ENCODE assay signal across 23 cellular contexts in genomic region chr12:12845794-12846243, GRCh38. TPM values are rescaled to one million over a fixed set of nuclear protein-coding genes. Genes with fewer than 3 reads are reported as not detected.
A peak's percentile ranks its signal among the peaks of the same experiment; 100 is the strongest.
DNase-seq lines count a peak whose midpoint lies in the region; ATAC-seq and TF ChIP-seq lines count a peak whose summit lies in the region.
"Had no signal": no experiment of that assay in that cellular context is flagged by ENCODE, and none has a peak within 500 bp of the region (broad histone marks: within the 10 kb centered on the region; RNA-seq: fewer than 3 reads in every experiment).

No MANE protein-coding gene starts in this region.

- H3K9me3 ChIP-seq in CD4-positive, alpha-beta memory T cell (ENCODE audit: control insufficient read depth in 1 of 2, low read length in 2 of 2), result no peaks in the 10 kb centered on the region
- H3K9me3 ChIP-seq in RWPE2 (ENCODE audit: severe bottlenecking) (no peaks in the 10 kb centered on the region), sigmoid colon (no peaks in the 10 kb centered on the region)
- no peaks in the 10 kb centered on the region for H3K9me3 ChIP-seq in naive thymus-derived CD4-positive, alpha-beta T cell (ENCODE audit: control insufficient read depth in 2 of 3, low read length in 3 of 3)
- H3K9me3 ChIP-seq: body of pancreas, SJCRH30, suprapubic skin had no signal

- WGBS in sigmoid colon, 2 donors, result 70 to 90% methylated on average over 4 of the region's 4 CpGs

- H3K27ac Mint-ChIP-seq in activated CD4-positive, alpha-beta memory T cell treated with anti-CD3 and anti-CD28 coated beads for 36 hours, result peak overlapping the region; percentile 5
- no peak overlapping the region for H3K27ac Mint-ChIP-seq in activated CD4-positive, alpha-beta memory T cell treated with anti-CD3 and anti-CD28 coated beads, Interleukin-2, amount 10 ng/mL, durations not matched to agents 7 days and 5 days
- peak overlapping the region; percentile 0 to 75 (median 23) for H3K27ac Mint-ChIP-seq in CD4-positive, alpha-beta memory T cell
- peak overlapping the region; percentile 15 to 87 (median 78) for H3K27ac Mint-ChIP-seq in naive thymus-derived CD4-positive, alpha-beta T cell
- H3K27ac Mint-ChIP-seq: neural progenitor cell; progenitor cell of endocrine pancreas; stimulated activated memory B cell treated with anti-CD40 and anti-IgM and Interleukin-4, amounts not matched to agents 10 μg/mL and 1 μg/mL and 100 μg/mL, for 72 hours had no signal

- intact Hi-C loops in activated CD4-positive, alpha-beta memory T cell treated with anti-CD3 and anti-CD28 coated beads for 36 hours (cut with micrococcal nuclease), result loop anchor here (1.0 kb wide), 1 partner anchor 9 kb away; no protein-coding TSS in a partner anchor
- intact Hi-C loops in CD4-positive, alpha-beta memory T cell (cut with micrococcal nuclease), result no loop called here
- intact Hi-C loops in naive thymus-derived CD4-positive, alpha-beta T cell (cut with micrococcal nuclease), result loop anchor here in 1 of 2 donors (1.0 to 5.0 kb wide), 4 partner anchors 9 to 256 kb away; partner anchors contain the start of genes GPRC5A and GSG1
- intact Hi-C loops in sigmoid colon (cut with DNase I), result no loop called here

- H3K4me3 Mint-ChIP-seq in activated CD4-positive, alpha-beta memory T cell treated with anti-CD3 and anti-CD28 coated beads for 36 hours, result no peak overlapping the region
- H3K4me3 Mint-ChIP-seq in activated CD4-positive, alpha-beta memory T cell treated with anti-CD3 and anti-CD28 coated beads, Interleukin-2, amount 10 ng/mL, durations not matched to agents 7 days and 5 days, result no peak overlapping the region
- peak overlapping the region in 3 of 8 donors; percentile 1 to 41 (median 3) for H3K4me3 Mint-ChIP-seq in CD4-positive, alpha-beta memory T cell
- peak overlapping the region in 8 of 10 donors; percentile 0 to 57 (median 25) for H3K4me3 Mint-ChIP-seq in naive thymus-derived CD4-positive, alpha-beta T cell
- H3K4me3 Mint-ChIP-seq: neural progenitor cell; stimulated activated memory B cell treated with anti-CD40 and anti-IgM and Interleukin-4, amounts not matched to agents 10 μg/mL and 1 μg/mL and 100 μg/mL, for 72 hours had no signal

- no peaks in the 10 kb centered on the region for H3K27me3 ChIP-seq in CD4-positive, alpha-beta memory T cell (ENCODE audit: insufficient read depth, low read length)
- H3K27me3 ChIP-seq in RWPE2 (ENCODE audit: insufficient read depth, poor library complexity, severe bottlenecking) (no peaks in the 10 kb centered on the region), sigmoid colon (no peaks in the 10 kb centered on the region)
- H3K27me3 ChIP-seq in naive thymus-derived CD4-positive, alpha-beta T cell (ENCODE audit: control insufficient read depth in 2 of 2, insufficient read depth in 2 of 2, low read length in 2 of 2), result no peaks in the 10 kb centered on the region
- H3K27me3 ChIP-seq: body of pancreas, neural progenitor cell, SJCRH30, suprapubic skin had no signal

- POLR2A ChIA-PET in activated CD4-positive, alpha-beta memory T cell treated with anti-CD3 and anti-CD28 coated beads for 36 hours (lab: Charles Lee), result no interaction called here
- POLR2A ChIA-PET in activated CD4-positive, alpha-beta memory T cell treated with anti-CD3 and anti-CD28 coated beads, Interleukin-2, amount 10 ng/mL, durations not matched to agents 7 days and 5 days (lab: Charles Lee), result interaction anchor here (1.0 to 1.4 kb wide), 2 partner anchors 9 to 32 kb away, joined by 3 read pairs; no protein-coding TSS in a partner anchor
- POLR2A ChIA-PET in CD4-positive, alpha-beta memory T cell (lab: Charles Lee; ENCODE audit: partially characterized antibody), result no interaction called here
- POLR2A ChIA-PET in naive thymus-derived CD4-positive, alpha-beta T cell (lab: Charles Lee), result interaction anchor here (0.5 to 1.7 kb wide), 3 partner anchors 8 to 1357 kb away, joined by 5 to 6 read pairs (median 5); partner anchors contain the start of gene DDX47

- H3K4me1 ChIP-seq in CD4-positive, alpha-beta memory T cell (ENCODE audit: insufficient read depth, low read length), result peaks cover 24% of the 10 kb centered on the region
- H3K4me1 ChIP-seq in RWPE2 (ENCODE audit: insufficient read depth, poor library complexity, severe bottlenecking) (no peaks in the 10 kb centered on the region), sigmoid colon (no peaks in the 10 kb centered on the region)
- H3K4me1 ChIP-seq in naive thymus-derived CD4-positive, alpha-beta T cell (ENCODE audit: control insufficient read depth in 2 of 2, insufficient read depth in 2 of 2, low read length in 2 of 2), result peaks cover 0 to 31% of the 10 kb centered on the region in 2 donors
- H3K4me1 ChIP-seq: body of pancreas, neural progenitor cell, SJCRH30, suprapubic skin had no signal

- no peaks in the 10 kb centered on the region for H3K36me3 ChIP-seq in CD4-positive, alpha-beta memory T cell (ENCODE audit: insufficient read depth, low read length)
- H3K36me3 ChIP-seq in RWPE2 (ENCODE audit: low read depth) (no peaks in the 10 kb centered on the region), sigmoid colon (no peaks in the 10 kb centered on the region)
- no peaks in the 10 kb centered on the region for H3K36me3 ChIP-seq in naive thymus-derived CD4-positive, alpha-beta T cell (ENCODE audit: control insufficient read depth in 2 of 3, insufficient read depth in 3 of 3, low read length in 3 of 3)
- H3K36me3 ChIP-seq: neural progenitor cell, SJCRH30, suprapubic skin had no signal

- CTCF ChIA-PET in activated CD4-positive, alpha-beta memory T cell treated with anti-CD3 and anti-CD28 coated beads for 36 hours (lab: Charles Lee), result interaction anchor here (1.7 kb wide), 1 partner anchor 9 kb away, joined by 5 read pairs; no protein-coding TSS in a partner anchor
- CTCF ChIA-PET in activated CD4-positive, alpha-beta memory T cell treated with anti-CD3 and anti-CD28 coated beads, Interleukin-2, amount 10 ng/mL, durations not matched to agents 7 days and 5 days (lab: Charles Lee), result interaction anchor here (1.1 to 1.9 kb wide), 2 partner anchors 8 to 58 kb away, joined by 3 to 5 read pairs; no protein-coding TSS in a partner anchor
- CTCF ChIA-PET in CD4-positive, alpha-beta memory T cell (lab: Charles Lee; ENCODE audit: partially characterized antibody), result interaction anchor here (0.7 to 1.4 kb wide), 2 partner anchors 57 to 366 kb away, joined by 3 read pairs; no protein-coding TSS in a partner anchor
- CTCF ChIA-PET in naive thymus-derived CD4-positive, alpha-beta T cell (lab: Charles Lee), result interaction anchor here (0.9 to 1.5 kb wide), 3 partner anchors 8 to 58 kb away, joined by 3 to 4 read pairs (median 3); no protein-coding TSS in a partner anchor

- no peak overlapping the region for H3K27ac ChIP-seq in CD4-positive, alpha-beta memory T cell (ENCODE audit: low read depth, low read length)
- H3K27ac ChIP-seq in RWPE2 (ENCODE audit: poor library complexity, severe bottlenecking) (peak overlapping the region; percentile 58), sigmoid colon (no peak overlapping the region)
- peak overlapping the region; percentile 54 for H3K27ac ChIP-seq in naive thymus-derived CD4-positive, alpha-beta T cell (ENCODE audit: low read depth, low read length)
- H3K27ac ChIP-seq: body of pancreas, neural progenitor cell, SJCRH30, suprapubic skin had no signal

- H3K4me3 ChIP-seq in CD4-positive, alpha-beta memory T cell (ENCODE audit: low read length in 2 of 2), result no peak overlapping the region
- no peak overlapping the region for H3K4me3 ChIP-seq in RWPE2 (ENCODE audit: severe bottlenecking)
- H3K4me3 ChIP-seq in naive thymus-derived CD4-positive, alpha-beta T cell (ENCODE audit: low read length), result no peak overlapping the region
- H3K4me3 ChIP-seq in sigmoid colon, result no peak overlapping the region
- H3K4me3 ChIP-seq: body of pancreas, neural progenitor cell, SJCRH30, suprapubic skin had no signal

- H3K27me3 Mint-ChIP-seq in activated CD4-positive, alpha-beta memory T cell treated with anti-CD3 and anti-CD28 coated beads for 36 hours, result no peaks in the 10 kb centered on the region
- H3K27me3 Mint-ChIP-seq in activated CD4-positive, alpha-beta memory T cell treated with anti-CD3 and anti-CD28 coated beads, Interleukin-2, amount 10 ng/mL, durations not matched to agents 7 days and 5 days, result no peaks in the 10 kb centered on the region
- no peaks in the 10 kb centered on the region for H3K27me3 Mint-ChIP-seq in CD4-positive, alpha-beta memory T cell
- H3K27me3 Mint-ChIP-seq in naive thymus-derived CD4-positive, alpha-beta T cell, result no peaks in the 10 kb centered on the region
- H3K27me3 Mint-ChIP-seq: progenitor cell of endocrine pancreas; stimulated activated memory B cell treated with anti-CD40 and anti-IgM and Interleukin-4, amounts not matched to agents 10 μg/mL and 1 μg/mL and 100 μg/mL, for 72 hours had no signal

- TF ChIP-seq CTCF in RWPE2 (IDR thresholded peaks at IDR 0.05; ENCODE audit: poor library complexity, severe bottlenecking), result no peak
- TF ChIP-seq CTCF in omental fat pad (IDR thresholded peaks at IDR 0.05), result no peak
- no peak for TF ChIP-seq CTCF in sigmoid colon (IDR thresholded peaks at IDR 0.05)

- no peak for ATAC-seq in RWPE2 (ENCODE audit: low read depth)
- ATAC-seq in naive thymus-derived CD4-positive, alpha-beta T cell, result peak; percentile 60
- no peak for ATAC-seq in omental fat pad (ENCODE audit: low FRiP score)
- ATAC-seq: activated CD4-positive, CD25-positive, alpha-beta regulatory T cell treated with anti-CD3 and anti-CD28 coated beads, Interleukin-2, amount 50 U/mL, for 24 hours; body of pancreas; left cardiac atrium; sciatic nerve; stimulated activated memory B cell treated with anti-CD40 and anti-IgM and Interleukin-4, amounts not matched to agents 10 μg/mL and 1 μg/mL and 100 μg/mL, for 72 hours had no signal

- H3K4me1 Mint-ChIP-seq in activated CD4-positive, alpha-beta memory T cell treated with anti-CD3 and anti-CD28 coated beads for 36 hours (ENCODE audit: low read depth), result peaks cover 17% of the 10 kb centered on the region
- H3K4me1 Mint-ChIP-seq in activated CD4-positive, alpha-beta memory T cell treated with anti-CD3 and anti-CD28 coated beads, Interleukin-2, amount 10 ng/mL, durations not matched to agents 7 days and 5 days, result peaks cover 18% of the 10 kb centered on the region
- peaks cover 16 to 26% (median 18%) of the 10 kb centered on the region in 4 donors for H3K4me1 Mint-ChIP-seq in CD4-positive, alpha-beta memory T cell
- H3K4me1 Mint-ChIP-seq in naive thymus-derived CD4-positive, alpha-beta T cell, result peaks cover 18 to 50% (median 36%) of the 10 kb centered on the region in 7 donors
- H3K4me1 Mint-ChIP-seq: neural progenitor cell; stimulated activated memory B cell treated with anti-CD40 and anti-IgM and Interleukin-4, amounts not matched to agents 10 μg/mL and 1 μg/mL and 100 μg/mL, for 72 hours had no signal

- DNase-seq in activated CD4-positive, alpha-beta memory T cell treated with anti-CD3 and anti-CD28 coated beads for 36 hours, result no peak
- no peak for DNase-seq in activated CD4-positive, alpha-beta memory T cell treated with anti-CD3 and anti-CD28 coated beads, Interleukin-2, amount 10 ng/mL, durations not matched to agents 7 days and 5 days
- DNase-seq in CD4-positive, alpha-beta memory T cell, result peak in 2 of 5 donors; percentile 19 to 22
- DNase-seq in RWPE2 (ENCODE audit: low spot score) (no peak), T-helper 9 cell (no peak), omental fat pad (ENCODE audit: low spot score) (no peak), sigmoid colon (no peak)
- peak in 7 of 9 donors; percentile 27 to 55 (median 51) for DNase-seq in naive thymus-derived CD4-positive, alpha-beta T cell
- DNase-seq: body of pancreas; DMS53; GOT3; hippocampal formation; left cardiac atrium; NCI-H524; SJCRH30; stimulated activated CD4-positive, alpha-beta T cell treated with anti-CD3 and anti-CD28 coated beads, Interleukin-4, amount 100 ng/mL, for 4 hours had no signal

- TF ChIP-seq EP300 in sigmoid colon (IDR thresholded peaks at IDR 0.05), result no peak

- H3K36me3 Mint-ChIP-seq in activated CD4-positive, alpha-beta memory T cell treated with anti-CD3 and anti-CD28 coated beads for 36 hours, result peaks cover 7% of the 10 kb centered on the region
- H3K36me3 Mint-ChIP-seq in activated CD4-positive, alpha-beta memory T cell treated with anti-CD3 and anti-CD28 coated beads, Interleukin-2, amount 10 ng/mL, durations not matched to agents 7 days and 5 days (ENCODE audit: low read depth), result peaks cover 5% of the 10 kb centered on the region
- no peaks in the 10 kb centered on the region for H3K36me3 Mint-ChIP-seq in CD4-positive, alpha-beta memory T cell
- H3K36me3 Mint-ChIP-seq in naive thymus-derived CD4-positive, alpha-beta T cell, result peaks cover 0 to 15% (median 5%) of the 10 kb centered on the region in 5 donors

- peaks cover 5% of the 10 kb centered on the region for H3K9me3 Mint-ChIP-seq in activated CD4-positive, alpha-beta memory T cell treated with anti-CD3 and anti-CD28 coated beads for 36 hours
- no peaks in the 10 kb centered on the region for H3K9me3 Mint-ChIP-seq in activated CD4-positive, alpha-beta memory T cell treated with anti-CD3 and anti-CD28 coated beads, Interleukin-2, amount 10 ng/mL, durations not matched to agents 7 days and 5 days
- H3K9me3 Mint-ChIP-seq in CD4-positive, alpha-beta memory T cell, result no peaks in the 10 kb centered on the region
- H3K9me3 Mint-ChIP-seq in naive thymus-derived CD4-positive, alpha-beta T cell, result peaks cover 0 to 4% (median 2%) of the 10 kb centered on the region in 11 donors

- TF ChIP-seq POLR2A in sigmoid colon (IDR thresholded peaks at IDR 0.05), result no peak

RNA-seq across cellular contexts. Expression of gene DDX47, which starts 32.7 kb away (rescaled TPM):
- total RNA-seq in activated CD4-positive, alpha-beta memory T cell treated with anti-CD3 and anti-CD28 coated beads for 36 hours, result 10 to 100 TPM; 75.2 to 75.3 TPM
- total RNA-seq in activated CD4-positive, alpha-beta memory T cell treated with anti-CD3 and anti-CD28 coated beads, Interleukin-2, amount 10 ng/mL, durations not matched to agents 7 days and 5 days, result 10 to 100 TPM; 49.1 to 53.2 TPM
- 10 to 100 TPM; 66.5 to 66.6 TPM for total RNA-seq in CD4-positive, alpha-beta memory T cell
- polyA plus RNA-seq in CD4-positive, alpha-beta memory T cell, result 10 to 100 TPM; 71.2 to 74.9 TPM
- 100 to 1,000 TPM in 2 of 5 experiments, 10 to 100 TPM in 3; 71.6 to 154 (median 75.5) TPM for total RNA-seq in naive thymus-derived CD4-positive, alpha-beta T cell
- 10 to 100 TPM; 70.7 to 90.2 TPM for polyA plus RNA-seq in naive thymus-derived CD4-positive, alpha-beta T cell
- total RNA-seq in omental fat pad, result 10 to 100 TPM; 37.4 to 82.0 (median 51.1) TPM
- total RNA-seq in sigmoid colon, result 10 to 100 TPM; 42.9 to 56.9 (median 49.7) TPM
- 10 to 100 TPM; 22.8 to 33.3 (median 26.1) TPM for polyA plus RNA-seq in sigmoid colon

RNA-seq across cellular contexts. Expression of gene GPRC5A, which starts 45.5 kb away (rescaled TPM):
- under 1 TPM; 0.07 to 0.10 TPM for total RNA-seq in activated CD4-positive, alpha-beta memory T cell treated with anti-CD3 and anti-CD28 coated beads for 36 hours
- total RNA-seq in activated CD4-positive, alpha-beta memory T cell treated with anti-CD3 and anti-CD28 coated beads, Interleukin-2, amount 10 ng/mL, durations not matched to agents 7 days and 5 days, result under 1 TPM; 0.03 to 0.05 TPM
- total RNA-seq in CD4-positive, alpha-beta memory T cell, result not detected
- polyA plus RNA-seq in CD4-positive, alpha-beta memory T cell, result under 1 TPM in 1 of 2 donors, not detected in 1; 0.14 TPM
- under 1 TPM in 4 of 5 experiments, not detected in 1; 0.05 to 0.93 (median 0.15) TPM for total RNA-seq in naive thymus-derived CD4-positive, alpha-beta T cell
- polyA plus RNA-seq in naive thymus-derived CD4-positive, alpha-beta T cell, result under 1 TPM in 1 of 2 donors, not detected in 1; 0.06 TPM
- total RNA-seq in omental fat pad (100 to 1,000 TPM in 2 of 4 donors, 10 to 100 TPM in 2; 11.3 to 284 (median 88.4) TPM), sigmoid colon (10 to 100 TPM in 1 of 4 donors, 1 to 10 TPM in 3; 2.1 to 11.4 (median 2.8) TPM)
- polyA plus RNA-seq in sigmoid colon, result 10 to 100 TPM; 13.8 to 75.5 (median 30.5) TPM
- total RNA-seq: T-helper 1 cell treated with Interleukin-12 subunit alpha and Interleukin-12 subunit beta and Interleukin-4 antibody, amounts not matched to agents 30 ng/mL and 1 ng/mL, for 36 hours had no signal

Comparison
In these comparisons a context has a peak if more than half of its experiments do, and no peak if none do; other contexts are left out.
1. POLR2A ChIA-PET loops: an anchor here in activated CD4-positive, alpha-beta memory T cell treated with anti-CD3 and anti-CD28 coated beads, Interleukin-2, amount 10 ng/mL, durations not matched to agents 7 days and 5 days (1.0 to 1.4 kb wide) and naive thymus-derived CD4-positive, alpha-beta T cell (0.5 to 1.7 kb wide); none called in activated CD4-positive, alpha-beta memory T cell treated with anti-CD3 and anti-CD28 coated beads for 36 hours and CD4-positive, alpha-beta memory T cell.
2. DNase-seq: peak in naive thymus-derived CD4-positive, alpha-beta T cell (7 of 9); none in activated CD4-positive, alpha-beta memory T cell treated with anti-CD3 and anti-CD28 coated beads for 36 hours (single experiment), activated CD4-positive, alpha-beta memory T cell treated with anti-CD3 and anti-CD28 coated beads, Interleukin-2, amount 10 ng/mL, durations not matched to agents 7 days and 5 days (single experiment), RWPE2 (single experiment), T-helper 9 cell (single experiment), omental fat pad (single experiment) and sigmoid colon (single experiment).
3. H3K4me3 Mint-ChIP-seq: peak in naive thymus-derived CD4-positive, alpha-beta T cell (8 of 10); none in activated CD4-positive, alpha-beta memory T cell treated with anti-CD3 and anti-CD28 coated beads for 36 hours (single experiment) and activated CD4-positive, alpha-beta memory T cell treated with anti-CD3 and anti-CD28 coated beads, Interleukin-2, amount 10 ng/mL, durations not matched to agents 7 days and 5 days (single experiment).
4. H3K27ac ChIP-seq: peak in RWPE2 (single experiment) and naive thymus-derived CD4-positive, alpha-beta T cell (single experiment); none in CD4-positive, alpha-beta memory T cell (single experiment) and sigmoid colon (0 of 4).